1 cellular context compared by ENCODE assay signal in genomic region chr10:132458595-132459251, GRCh38.
TF ChIP-seq lines count a peak whose summit lies in the region.

No MANE protein-coding gene starts in this region.

TF ChIP-seq in H1, 55 proteins besides CTCF, POLR2A, EP300 and RAD21 (continued from another document):
- TF ChIP-seq CHD1 (IDR thresholded peaks at IDR 0.05; ENCODE audit: low read depth, low read length) (no peak), RXRA (IDR thresholded peaks at IDR 0.05; ENCODE audit: insufficient read depth, low read depth, low read length) (no peak), ASH2L (IDR thresholded peaks at IDR 0.05; ENCODE audit: low read length) (no peak), JUND (IDR thresholded peaks at IDR 0.05; ENCODE audit: low read length) (no peak), HDAC6 (IDR thresholded peaks at IDR 0.05; ENCODE audit: low read depth, low read length) (no peak), CEBPB (IDR thresholded peaks at IDR 0.05; ENCODE audit: low read depth, low read length) (no peak), CREB1 (IDR thresholded peaks at IDR 0.05) (peak; percentile 39; the same call in 1 of the 2 replicates), BRCA1 (IDR thresholded peaks at IDR 0.05; ENCODE audit: low read depth, low read length) (0 out of 2 replicates have a peak, but pooled peaks have one; percentile 18), E2F6 (IDR thresholded peaks at IDR 0.05) (peak; percentile 26; the same call in 1 of the 2 replicates), SRF (IDR thresholded peaks at IDR 0.05; ENCODE audit: low read depth, low read length) (no peak), ATF2 (IDR thresholded peaks at IDR 0.05; ENCODE audit: low read length) (no peak), CTBP2 (IDR thresholded peaks at IDR 0.05; ENCODE audit: borderline replicate concordance, insufficient read depth, insufficient read length, low read length) (no peak), SP1 (IDR thresholded peaks at IDR 0.05; ENCODE audit: low read depth, low read length) (no peak), CBX8 (IDR thresholded peaks at IDR 0.05; ENCODE audit: borderline replicate concordance, low read depth, low read length) (no peak), TAF1 (IDR thresholded peaks at IDR 0.05; ENCODE audit: low read depth, low read length) (no peak), SIN3A (conservative IDR thresholded peaks at IDR 0.05 in 1 of 2, IDR thresholded peaks at IDR 0.05 in 1 of 2; ENCODE audit: low read depth in 1 of 2, low read length in 2 of 2) (no peak), FOSL1 (IDR thresholded peaks at IDR 0.05; ENCODE audit: insufficient read depth, low read depth, low read length) (no peak), BACH1 (IDR thresholded peaks at IDR 0.05; ENCODE audit: low read length) (no peak)
- TF ChIP-seq, protein P1, sequence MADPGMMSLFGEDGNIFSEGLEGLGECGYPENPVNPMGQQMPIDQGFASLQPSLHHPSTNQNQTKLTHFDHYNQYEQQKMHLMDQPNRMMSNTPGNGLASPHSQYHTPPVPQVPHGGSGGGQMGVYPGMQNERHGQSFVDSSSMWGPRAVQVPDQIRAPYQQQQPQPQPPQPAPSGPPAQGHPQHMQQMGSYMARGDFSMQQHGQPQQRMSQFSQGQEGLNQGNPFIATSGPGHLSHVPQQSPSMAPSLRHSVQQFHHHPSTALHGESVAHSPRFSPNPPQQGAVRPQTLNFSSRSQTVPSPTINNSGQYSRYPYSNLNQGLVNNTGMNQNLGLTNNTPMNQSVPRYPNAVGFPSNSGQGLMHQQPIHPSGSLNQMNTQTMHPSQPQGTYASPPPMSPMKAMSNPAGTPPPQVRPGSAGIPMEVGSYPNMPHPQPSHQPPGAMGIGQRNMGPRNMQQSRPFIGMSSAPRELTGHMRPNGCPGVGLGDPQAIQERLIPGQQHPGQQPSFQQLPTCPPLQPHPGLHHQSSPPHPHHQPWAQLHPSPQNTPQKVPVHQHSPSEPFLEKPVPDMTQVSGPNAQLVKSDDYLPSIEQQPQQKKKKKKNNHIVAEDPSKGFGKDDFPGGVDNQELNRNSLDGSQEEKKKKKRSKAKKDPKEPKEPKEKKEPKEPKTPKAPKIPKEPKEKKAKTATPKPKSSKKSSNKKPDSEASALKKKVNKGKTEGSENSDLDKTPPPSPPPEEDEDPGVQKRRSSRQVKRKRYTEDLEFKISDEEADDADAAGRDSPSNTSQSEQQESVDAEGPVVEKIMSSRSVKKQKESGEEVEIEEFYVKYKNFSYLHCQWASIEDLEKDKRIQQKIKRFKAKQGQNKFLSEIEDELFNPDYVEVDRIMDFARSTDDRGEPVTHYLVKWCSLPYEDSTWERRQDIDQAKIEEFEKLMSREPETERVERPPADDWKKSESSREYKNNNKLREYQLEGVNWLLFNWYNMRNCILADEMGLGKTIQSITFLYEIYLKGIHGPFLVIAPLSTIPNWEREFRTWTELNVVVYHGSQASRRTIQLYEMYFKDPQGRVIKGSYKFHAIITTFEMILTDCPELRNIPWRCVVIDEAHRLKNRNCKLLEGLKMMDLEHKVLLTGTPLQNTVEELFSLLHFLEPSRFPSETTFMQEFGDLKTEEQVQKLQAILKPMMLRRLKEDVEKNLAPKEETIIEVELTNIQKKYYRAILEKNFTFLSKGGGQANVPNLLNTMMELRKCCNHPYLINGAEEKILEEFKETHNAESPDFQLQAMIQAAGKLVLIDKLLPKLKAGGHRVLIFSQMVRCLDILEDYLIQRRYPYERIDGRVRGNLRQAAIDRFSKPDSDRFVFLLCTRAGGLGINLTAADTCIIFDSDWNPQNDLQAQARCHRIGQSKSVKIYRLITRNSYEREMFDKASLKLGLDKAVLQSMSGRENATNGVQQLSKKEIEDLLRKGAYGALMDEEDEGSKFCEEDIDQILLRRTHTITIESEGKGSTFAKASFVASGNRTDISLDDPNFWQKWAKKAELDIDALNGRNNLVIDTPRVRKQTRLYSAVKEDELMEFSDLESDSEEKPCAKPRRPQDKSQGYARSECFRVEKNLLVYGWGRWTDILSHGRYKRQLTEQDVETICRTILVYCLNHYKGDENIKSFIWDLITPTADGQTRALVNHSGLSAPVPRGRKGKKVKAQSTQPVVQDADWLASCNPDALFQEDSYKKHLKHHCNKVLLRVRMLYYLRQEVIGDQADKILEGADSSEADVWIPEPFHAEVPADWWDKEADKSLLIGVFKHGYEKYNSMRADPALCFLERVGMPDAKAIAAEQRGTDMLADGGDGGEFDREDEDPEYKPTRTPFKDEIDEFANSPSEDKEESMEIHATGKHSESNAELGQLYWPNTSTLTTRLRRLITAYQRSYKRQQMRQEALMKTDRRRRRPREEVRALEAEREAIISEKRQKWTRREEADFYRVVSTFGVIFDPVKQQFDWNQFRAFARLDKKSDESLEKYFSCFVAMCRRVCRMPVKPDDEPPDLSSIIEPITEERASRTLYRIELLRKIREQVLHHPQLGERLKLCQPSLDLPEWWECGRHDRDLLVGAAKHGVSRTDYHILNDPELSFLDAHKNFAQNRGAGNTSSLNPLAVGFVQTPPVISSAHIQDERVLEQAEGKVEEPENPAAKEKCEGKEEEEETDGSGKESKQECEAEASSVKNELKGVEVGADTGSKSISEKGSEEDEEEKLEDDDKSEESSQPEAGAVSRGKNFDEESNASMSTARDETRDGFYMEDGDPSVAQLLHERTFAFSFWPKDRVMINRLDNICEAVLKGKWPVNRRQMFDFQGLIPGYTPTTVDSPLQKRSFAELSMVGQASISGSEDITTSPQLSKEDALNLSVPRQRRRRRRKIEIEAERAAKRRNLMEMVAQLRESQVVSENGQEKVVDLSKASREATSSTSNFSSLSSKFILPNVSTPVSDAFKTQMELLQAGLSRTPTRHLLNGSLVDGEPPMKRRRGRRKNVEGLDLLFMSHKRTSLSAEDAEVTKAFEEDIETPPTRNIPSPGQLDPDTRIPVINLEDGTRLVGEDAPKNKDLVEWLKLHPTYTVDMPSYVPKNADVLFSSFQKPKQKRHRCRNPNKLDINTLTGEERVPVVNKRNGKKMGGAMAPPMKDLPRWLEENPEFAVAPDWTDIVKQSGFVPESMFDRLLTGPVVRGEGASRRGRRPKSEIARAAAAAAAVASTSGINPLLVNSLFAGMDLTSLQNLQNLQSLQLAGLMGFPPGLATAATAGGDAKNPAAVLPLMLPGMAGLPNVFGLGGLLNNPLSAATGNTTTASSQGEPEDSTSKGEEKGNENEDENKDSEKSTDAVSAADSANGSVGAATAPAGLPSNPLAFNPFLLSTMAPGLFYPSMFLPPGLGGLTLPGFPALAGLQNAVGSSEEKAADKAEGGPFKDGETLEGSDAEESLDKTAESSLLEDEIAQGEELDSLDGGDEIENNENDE (IDR thresholded peaks at IDR 0.05; ENCODE audit: insufficient replicate concordance, low read length): no peak
TF ChIP-seq in H1: peak in this region for 6.
